Comparison of ENCODE assay signal across 8 cellular contexts in genomic region chr15:60591491-60592385, GRCh38.
DNase-seq lines count a peak whose midpoint lies in the region; ATAC-seq and TF ChIP-seq lines count a peak whose summit lies in the region.

No MANE protein-coding gene starts in this region.

- intact Hi-C loops in posterior vena cava (cut with DNase I), result loop anchor here (10.0 kb wide), 3 partner anchors 343 to 1243 kb away; no protein-coding TSS in a partner anchor

- H3K27me3 ChIP-seq in OCI-LY3 (ENCODE audit: low read depth, low read length) (peaks cover 80% of the 10 kb centered on the region), right atrium auricular region (no peaks in the 10 kb centered on the region)

- no peaks in the 10 kb centered on the region for H3K9me3 Mint-ChIP-seq in activated naive CD8-positive, alpha-beta T cell treated with anti-CD3 and anti-CD28 coated beads, Interleukin-2, amount 50 U/mL, for 24 hours

- H3K36me3 ChIP-seq in OCI-LY3 (replicated peaks; ENCODE audit: low read depth, low read length), result no peaks in the 10 kb centered on the region
- no peaks in the 10 kb centered on the region for H3K36me3 ChIP-seq in right atrium auricular region

- peak overlapping the region; percentile 49; the same call in 1 of the 2 replicates for H2AFZ ChIP-seq in OCI-LY3 (ENCODE audit: low read depth, low read length)

- TF ChIP-seq CTCF in OCI-LY3 (IDR thresholded peaks at IDR 0.05; ENCODE audit: low read depth, low read length), result no peak
- no peak for TF ChIP-seq CTCF in right atrium auricular region (IDR thresholded peaks at IDR 0.05)

- no peak overlapping the region for H3K27ac ChIP-seq in OCI-LY3 (ENCODE audit: low read length)
- H3K27ac ChIP-seq in right atrium auricular region, result peak overlapping the region; percentile 87 to 93

- no peaks in the 10 kb centered on the region for H3K79me2 ChIP-seq in OCI-LY3 (ENCODE audit: low read length)

- H3K4me3 Mint-ChIP-seq in activated naive CD8-positive, alpha-beta T cell treated with anti-CD3 and anti-CD28 coated beads, Interleukin-2, amount 50 U/mL, for 24 hours, result peak overlapping the region; percentile 84

- DNase-seq in NCI-H524 (lab: John Stamatoyannopoulos, UW) (peak; percentile 64 to 89), NCI-H524 treated with DMSO at 0.1 percent for 48 hours (lab: John Stamatoyannopoulos, UW) (no peak), right atrium auricular region (ENCODE audit: low spot score) (no peak), posterior vena cava (ENCODE audit: low spot score) (peak; percentile 83), inferior parietal cortex (ENCODE audit: extremely low spot score) (no peak)
- DNase-seq in activated naive CD8-positive, alpha-beta T cell treated with anti-CD3 and anti-CD28 coated beads, Interleukin-2, amount 50 U/mL, for 24 hours, result peak; percentile 68

- H3K9me3 ChIP-seq in OCI-LY3 (ENCODE audit: insufficient read depth, low read length) (no peaks in the 10 kb centered on the region), right atrium auricular region (no peaks in the 10 kb centered on the region)

- ATAC-seq in HG02642 (IDR thresholded peaks at IDR 0.05; ENCODE audit: poor library complexity, unreplicated experiment), result peak; percentile 38
- peak; percentile 34 for ATAC-seq in activated naive CD8-positive, alpha-beta T cell treated with anti-CD3 and anti-CD28 coated beads, Interleukin-2, amount 50 U/mL, for 24 hours

- peak overlapping the region; percentile 79 for H3K27ac Mint-ChIP-seq in activated naive CD8-positive, alpha-beta T cell treated with anti-CD3 and anti-CD28 coated beads, Interleukin-2, amount 50 U/mL, for 24 hours

- peak overlapping the region; percentile 77 for H3K4me3 ChIP-seq in OCI-LY3 (ENCODE audit: low read length)
- peak overlapping the region; percentile 76 to 81 for H3K4me3 ChIP-seq in right atrium auricular region

- no peaks in the 10 kb centered on the region for H3K4me1 ChIP-seq in OCI-LY3 (ENCODE audit: low read length)
- peaks cover 0 to 7% of the 10 kb centered on the region in 2 donors for H3K4me1 ChIP-seq in right atrium auricular region

- peak overlapping the region; percentile 43 for H3K9ac ChIP-seq in OCI-LY3 (ENCODE audit: low read length)

- H3K36me3 Mint-ChIP-seq in activated naive CD8-positive, alpha-beta T cell treated with anti-CD3 and anti-CD28 coated beads, Interleukin-2, amount 50 U/mL, for 24 hours (ENCODE audit: low read depth), result peaks cover 2% of the 10 kb centered on the region

- H3K27me3 Mint-ChIP-seq in activated naive CD8-positive, alpha-beta T cell treated with anti-CD3 and anti-CD28 coated beads, Interleukin-2, amount 50 U/mL, for 24 hours, result peaks cover 4% of the 10 kb centered on the region

- H4K20me1 ChIP-seq in OCI-LY3 (ENCODE audit: insufficient read depth, low read length), result 0 out of 2 replicates have a peak, but pooled peaks cover 10% of the 10 kb centered on the region

- H3K4me2 ChIP-seq in OCI-LY3 (ENCODE audit: low read length), result peak overlapping the region; percentile 87

- H3K4me1 Mint-ChIP-seq in activated naive CD8-positive, alpha-beta T cell treated with anti-CD3 and anti-CD28 coated beads, Interleukin-2, amount 50 U/mL, for 24 hours, result peaks cover 60% of the 10 kb centered on the region

Comparison
In these comparisons a context has a peak if more than half of its experiments do, and no peak if none do; other contexts are left out.
1. DNase-seq: peak in NCI-H524 (2 of 2), activated naive CD8-positive, alpha-beta T cell treated with anti-CD3 and anti-CD28 coated beads, Interleukin-2, amount 50 U/mL, for 24 hours (single experiment) and posterior vena cava (single experiment); none in NCI-H524 treated with DMSO at 0.1 percent for 48 hours (single experiment), right atrium auricular region (single experiment) and inferior parietal cortex (single experiment).